Comparison of ENCODE assay signal across 20 cellular contexts in the genomic region with DNA sequence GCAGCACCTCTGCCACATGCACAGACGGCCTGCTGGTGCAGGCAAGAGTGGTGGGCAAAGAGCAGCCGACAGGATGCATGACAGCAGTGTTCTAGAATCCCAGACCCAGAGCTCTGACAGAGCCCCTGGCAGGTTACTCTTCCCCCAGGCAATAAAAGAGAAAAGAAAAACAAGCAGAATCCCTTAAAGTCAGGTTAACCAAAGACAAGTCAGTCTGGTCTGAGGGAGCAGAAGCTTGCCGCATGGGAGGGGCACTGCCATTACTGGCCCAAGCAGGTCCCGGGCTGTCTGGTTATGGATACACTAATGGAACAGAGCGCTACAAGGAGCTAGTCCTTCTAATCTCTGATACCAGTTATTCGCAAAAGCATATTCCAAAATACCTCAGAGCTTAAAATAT. TPM values are rescaled to one million over a fixed set of nuclear protein-coding genes. Genes with fewer than 3 reads are reported as not detected.
DNase-seq lines count a peak whose midpoint lies in the region; ATAC-seq lines count a peak whose summit lies in the region.
"Had no signal": no experiment of that assay in that cellular context is flagged by ENCODE, and none has a peak within 500 bp of the region (broad histone marks: within the 10 kb centered on the region; RNA-seq: fewer than 3 reads in every experiment).

No MANE protein-coding gene starts in this region.

- no peak overlapping the region for H3K9ac ChIP-seq in trophoblast cell (ENCODE audit: low read length)

- H3K79me1 ChIP-seq in trophoblast cell (ENCODE audit: low read length), result peaks cover 18% of the 10 kb centered on the region

- H3K18ac ChIP-seq in trophoblast cell (ENCODE audit: low read length), result peak overlapping the region; percentile 28

- H3K4me1 ChIP-seq in trophoblast cell (ENCODE audit: control insufficient read depth in 1 of 2, insufficient read depth in 2 of 2, low read length in 2 of 2), result peaks cover 24 to 36% of the 10 kb centered on the region in 2 experiments
- H3K4me1 ChIP-seq: BE2C, Caco-2 had no signal

- H2AFZ ChIP-seq in trophoblast cell (ENCODE audit: insufficient read depth, low read length, poor library complexity), result peak overlapping the region; percentile 50

- H3K79me2 ChIP-seq in trophoblast cell (ENCODE audit: control insufficient read depth, insufficient read depth, low read length, poor library complexity), result peaks cover 5% of the 10 kb centered on the region

- no peaks in the 10 kb centered on the region for H3K36me3 Mint-ChIP-seq in central memory CD8-positive, alpha-beta T cell (ENCODE audit: insufficient read depth)

- peak overlapping the region; percentile 57 for H3K27ac Mint-ChIP-seq in central memory CD8-positive, alpha-beta T cell (ENCODE audit: low read depth)
- H3K27ac Mint-ChIP-seq: CD4-positive, alpha-beta T cell had no signal

- peak overlapping the region; percentile 11 for H2AK5ac ChIP-seq in trophoblast cell (ENCODE audit: low read length)

- H3K27ac ChIP-seq in trophoblast cell (ENCODE audit: low read depth, low read length), result peak overlapping the region; percentile 77
- H3K27ac ChIP-seq: RWPE1 had no signal

- ATAC-seq in central memory CD8-positive, alpha-beta T cell (replicated peaks; ENCODE audit: extremely low read depth, poor library complexity, severe bottlenecking), result no peak
- ATAC-seq in sciatic nerve, result no peak
- ATAC-seq: PC-3 had no signal

- H2BK120ac ChIP-seq in trophoblast cell (ENCODE audit: insufficient read depth, low read length, poor library complexity), result peak overlapping the region; percentile 18

- DNase-seq in ELF-1 (ENCODE audit: low read depth, low spot score) (peak; percentile 72), inferior parietal cortex (ENCODE audit: extremely low spot score) (peak; percentile 33), trophoblast cell (no peak), mesenteric fat pad (ENCODE audit: low spot score) (no peak), NCI-H748 treated with DMSO at 0.1 percent for 48 hours (lab: John Stamatoyannopoulos, UW) (no peak), sciatic nerve (ENCODE audit: low spot score) (no peak), GDM1 (lab: John Stamatoyannopoulos, UW) (no peak)
- no peak for DNase-seq in central memory CD8-positive, alpha-beta T cell (ENCODE audit: low spot score in 2 of 2)
- DNase-seq: BE2C; Caco-2; CD4-positive, alpha-beta T cell; DMS153; KG1; NCI-H1105 treated with DMSO at 0.1 percent for 48 hours; NCI-H1694 treated with DMSO at 0.1 percent for 48 hours; NCI-H2227 treated with DMSO at 0.1 percent for 48 hours; NCI-H510A treated with DMSO at 0.1 percent for 48 hours; NCI-H82; PC-3 had no signal

- H2BK12ac ChIP-seq in trophoblast cell (ENCODE audit: low read length), result peak overlapping the region; percentile 8

- no peak overlapping the region for H4K8ac ChIP-seq in trophoblast cell (ENCODE audit: low read depth, low read length)

- H3K27me3 Mint-ChIP-seq in central memory CD8-positive, alpha-beta T cell, result no peaks in the 10 kb centered on the region
- H3K27me3 Mint-ChIP-seq: CD4-positive, alpha-beta T cell had no signal

- no CpG with 5 or more reads among the region's 6 CpGs for WGBS in trophoblast cell (ENCODE audit: extremely low coverage, insufficient coverage, insufficient read length)

- no peak overlapping the region for H3K23ac ChIP-seq in trophoblast cell (ENCODE audit: low read length)

- H4K12ac ChIP-seq in trophoblast cell (ENCODE audit: low read depth, low read length), result no peak overlapping the region

- H3K4me3 Mint-ChIP-seq in central memory CD8-positive, alpha-beta T cell, result no peak overlapping the region

- peak overlapping the region; percentile 57 for H2BK5ac ChIP-seq in trophoblast cell (ENCODE audit: low read depth, low read length, poor library complexity)

- H3K36me3 ChIP-seq in trophoblast cell (ENCODE audit: control insufficient read depth in 1 of 2, insufficient read depth in 2 of 2, low read length in 2 of 2), result no peaks in the 10 kb centered on the region
- H3K36me3 ChIP-seq: BE2C had no signal

- H4K91ac ChIP-seq in trophoblast cell (ENCODE audit: low read depth, low read length), result peak overlapping the region; percentile 45

- no peak overlapping the region for H3K14ac ChIP-seq in trophoblast cell (ENCODE audit: low read length)

- no peaks in the 10 kb centered on the region for H3K9me3 ChIP-seq in trophoblast cell (ENCODE audit: insufficient read depth, low read depth, low read length)
- H3K9me3 ChIP-seq: BE2C, Caco-2 had no signal

- H3K4ac ChIP-seq in trophoblast cell (ENCODE audit: low read depth, low read length), result no peak overlapping the region

- intact Hi-C loops in sciatic nerve (cut with DNase I), result no loop called here

- H3K4me3 ChIP-seq in trophoblast cell (ENCODE audit: low read depth, low read length), result no peak overlapping the region

- H3K9me3 Mint-ChIP-seq in central memory CD8-positive, alpha-beta T cell, result no peaks in the 10 kb centered on the region
- H3K9me3 Mint-ChIP-seq: CD4-positive, alpha-beta T cell had no signal

- peaks cover 55% of the 10 kb centered on the region for H3K4me1 Mint-ChIP-seq in central memory CD8-positive, alpha-beta T cell

- peak overlapping the region; percentile 38 for H3K4me2 ChIP-seq in trophoblast cell (ENCODE audit: low read length)

- H3K27me3 ChIP-seq in trophoblast cell (ENCODE audit: insufficient read depth, low read length), result no peaks in the 10 kb centered on the region

RNA-seq across cellular contexts. Expression of a gene that starts 36.1 kb away (rescaled TPM):
- polyA plus RNA-seq in trophoblast cell (2013), result 135 and 138 TPM in 2 replicates
- total RNA-seq in mesenteric fat pad (127 TPM), sciatic nerve (204 TPM)

Comparison
In these comparisons a context has a peak if more than half of its experiments do, and no peak if none do; other contexts are left out.
1. DNase-seq: peak in ELF-1 (single experiment) and inferior parietal cortex (single experiment); none in central memory CD8-positive, alpha-beta T cell (0 of 2), trophoblast cell (0 of 2), mesenteric fat pad (single experiment), NCI-H748 treated with DMSO at 0.1 percent for 48 hours (single experiment), sciatic nerve (single experiment) and GDM1 (single experiment).